ENCODE assay signal across 12 cellular contexts in the genomic region with DNA sequence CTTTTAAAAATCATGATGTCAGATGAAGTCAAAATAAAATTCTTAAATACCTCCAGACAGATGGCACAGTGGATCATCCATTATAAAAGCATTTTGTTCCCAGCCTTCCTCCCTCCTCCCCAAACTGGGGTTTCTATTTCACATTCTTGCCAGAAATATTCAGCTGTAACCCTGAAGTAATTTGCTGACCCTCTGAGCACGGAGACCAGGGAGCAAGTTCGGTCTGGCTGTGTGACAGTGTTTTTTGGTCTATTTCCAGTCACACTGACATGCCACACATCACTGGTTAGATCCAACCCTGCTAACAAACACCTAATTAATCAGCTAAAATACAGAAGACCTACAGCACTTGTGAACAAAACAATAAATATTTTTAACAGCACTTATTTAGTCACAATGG.
DNase-seq lines count a peak whose midpoint lies in the region; ATAC-seq and TF ChIP-seq lines count a peak whose summit lies in the region.
"Had no signal": no experiment of that assay in that cellular context is flagged by ENCODE, and none has a peak within 500 bp of the region (broad histone marks: within the 10 kb centered on the region; RNA-seq: fewer than 3 reads in every experiment).

No MANE protein-coding gene starts in this region.

- WGBS in mesodermal cell (ENCODE audit: insufficient coverage in 2 of 2), 2 experiments = 100% methylated on average over 1 of the region's 2 CpGs; no CpG with 5 or more reads in 1 of the 2 experiments
- WGBS in thyroid gland, 2 donors = 14 to 25% methylated on average over 2 of the region's 2 CpGs

- no peaks in the 10 kb centered on the region for H3K9me3 ChIP-seq in mesodermal cell (ENCODE audit: control insufficient read depth, low read length)
- no peaks in the 10 kb centered on the region for H3K9me3 ChIP-seq in thyroid gland
- H3K9me3 ChIP-seq: Peyer's patch had no signal

- DNase-seq in LHCN-M2 (ENCODE audit: low read depth) = peak; percentile 48
- DNase-seq in dorsolateral prefrontal cortex = peak in 1 of 10 donors; percentile 51
- DNase-seq in thyroid gland = peak; percentile 54
- DNase-seq in activated CD4-positive, alpha-beta T cell treated with anti-CD3 and anti-CD28 coated beads, Interleukin-2, amount 10 ng/mL, durations not matched to agents 7 days and 5 days = no peak
- no peak for DNase-seq in activated CD8-positive, alpha-beta T cell treated with anti-CD3 and anti-CD28 coated beads for 36 hours
- DNase-seq in activated CD4-positive, alpha-beta T cell treated with anti-CD3 and anti-CD28 coated beads, Interleukin-2, amount 50 U/mL, for 1 hour = no peak
- DNase-seq in glomerular visceral epithelial cell (ENCODE audit: extremely low spot score) = no peak
- DNase-seq: CD4-positive, alpha-beta T cell; islet precursor cell; Peyer's patch had no signal

- no peak overlapping the region for H3K27ac Mint-ChIP-seq in activated CD4-positive, alpha-beta T cell treated with anti-CD3 and anti-CD28 coated beads, Interleukin-2, amount 10 ng/mL, durations not matched to agents 7 days and 5 days
- H3K27ac Mint-ChIP-seq in activated CD8-positive, alpha-beta T cell treated with anti-CD3 and anti-CD28 coated beads for 36 hours = no peak overlapping the region
- H3K27ac Mint-ChIP-seq: CD4-positive, alpha-beta T cell had no signal

- TF ChIP-seq POLR2A in thyroid gland (IDR thresholded peaks at IDR 0.05) = peak in 1 of 2 donors; percentile 28

- POLR2A ChIA-PET in activated CD4-positive, alpha-beta T cell treated with anti-CD3 and anti-CD28 coated beads, Interleukin-2, amount 10 ng/mL, durations not matched to agents 7 days and 5 days (lab: Charles Lee) = no interaction called here
- POLR2A ChIA-PET in activated CD8-positive, alpha-beta T cell treated with anti-CD3 and anti-CD28 coated beads for 36 hours (lab: Charles Lee) = interaction anchor here (1.7 kb wide), 1 partner anchor 8 kb away, joined by 4 read pairs; no protein-coding TSS in a partner anchor

- no peaks in the 10 kb centered on the region for H3K36me3 Mint-ChIP-seq in activated CD4-positive, alpha-beta T cell treated with anti-CD3 and anti-CD28 coated beads, Interleukin-2, amount 10 ng/mL, durations not matched to agents 7 days and 5 days (ENCODE audit: low read depth)
- H3K36me3 Mint-ChIP-seq in activated CD8-positive, alpha-beta T cell treated with anti-CD3 and anti-CD28 coated beads for 36 hours (ENCODE audit: low read depth) = peaks cover 5% of the 10 kb centered on the region

- peak overlapping the region in 47 of 59 donors; percentile 1 to 57 (median 34) for H3K4me3 ChIP-seq in dorsolateral prefrontal cortex
- H3K4me3 ChIP-seq in mesodermal cell (ENCODE audit: extremely low read depth, insufficient read depth, low read length, poor library complexity, severe bottlenecking) = no peak overlapping the region
- no peak overlapping the region for H3K4me3 ChIP-seq in thyroid gland (replicated peaks in 1 of 3)
- H3K4me3 ChIP-seq: Peyer's patch had no signal

- intact Hi-C loops in dorsolateral prefrontal cortex (cut with DNase I) (no loop called here), thyroid gland (cut with DNase I) (no loop called here)
- intact Hi-C loops in activated CD8-positive, alpha-beta T cell treated with anti-CD3 and anti-CD28 coated beads for 36 hours (cut with micrococcal nuclease) = no loop called here

- no peak for ATAC-seq in activated CD8-positive, alpha-beta T cell treated with anti-CD3 and anti-CD28 coated beads for 36 hours

- no peak overlapping the region for H3K4me3 Mint-ChIP-seq in activated CD4-positive, alpha-beta T cell treated with anti-CD3 and anti-CD28 coated beads, Interleukin-2, amount 10 ng/mL, durations not matched to agents 7 days and 5 days
- H3K4me3 Mint-ChIP-seq in activated CD8-positive, alpha-beta T cell treated with anti-CD3 and anti-CD28 coated beads for 36 hours = no peak overlapping the region
- H3K4me3 Mint-ChIP-seq: CD4-positive, alpha-beta T cell had no signal

- peaks cover 10% of the 10 kb centered on the region for H3K27me3 Mint-ChIP-seq in activated CD4-positive, alpha-beta T cell treated with anti-CD3 and anti-CD28 coated beads, Interleukin-2, amount 10 ng/mL, durations not matched to agents 7 days and 5 days
- H3K27me3 Mint-ChIP-seq in activated CD8-positive, alpha-beta T cell treated with anti-CD3 and anti-CD28 coated beads for 36 hours = no peaks in the 10 kb centered on the region

- CTCF ChIA-PET in activated CD4-positive, alpha-beta T cell treated with anti-CD3 and anti-CD28 coated beads, Interleukin-2, amount 10 ng/mL, durations not matched to agents 7 days and 5 days (lab: Charles Lee) = no interaction called here
- CTCF ChIA-PET in activated CD8-positive, alpha-beta T cell treated with anti-CD3 and anti-CD28 coated beads for 36 hours (lab: Charles Lee) = no interaction called here

- no peaks in the 10 kb centered on the region for H3K27me3 ChIP-seq in dorsolateral prefrontal cortex
- no peaks in the 10 kb centered on the region for H3K27me3 ChIP-seq in thyroid gland
- H3K27me3 ChIP-seq: Peyer's patch had no signal

- H3K4me1 Mint-ChIP-seq in activated CD4-positive, alpha-beta T cell treated with anti-CD3 and anti-CD28 coated beads, Interleukin-2, amount 10 ng/mL, durations not matched to agents 7 days and 5 days = no peaks in the 10 kb centered on the region
- no peaks in the 10 kb centered on the region for H3K4me1 Mint-ChIP-seq in activated CD8-positive, alpha-beta T cell treated with anti-CD3 and anti-CD28 coated beads for 36 hours (ENCODE audit: low read depth)

- H3K4me1 ChIP-seq in mesodermal cell (ENCODE audit: control insufficient read depth, insufficient read depth, low read length, poor library complexity, severe bottlenecking) = no peaks in the 10 kb centered on the region
- peaks cover 39 to 63% of the 10 kb centered on the region in 2 donors for H3K4me1 ChIP-seq in thyroid gland
- H3K4me1 ChIP-seq: parathyroid adenoma, Peyer's patch had no signal

- H3K36me3 ChIP-seq in mesodermal cell (ENCODE audit: control insufficient read depth, insufficient read depth, low read length) (peaks cover 19% of the 10 kb centered on the region), thyroid gland (peaks cover 20 to 26% of the 10 kb centered on the region in 2 donors)

- peak overlapping the region in 58 of 59 donors; percentile 12 to 94 (median 82) for H3K27ac ChIP-seq in dorsolateral prefrontal cortex
- H3K27ac ChIP-seq in mesodermal cell (ENCODE audit: low read depth, low read length, severe bottlenecking) = peak overlapping the region; percentile 20
- peak overlapping the region; percentile 68 to 82 (median 76) for H3K27ac ChIP-seq in thyroid gland
- H3K27ac ChIP-seq: parathyroid adenoma had no signal

- no peak for TF ChIP-seq CTCF in dorsolateral prefrontal cortex (IDR thresholded peaks at IDR 0.05 in 54 of 56, conservative IDR thresholded peaks at IDR 0.05 in 2 of 56; ENCODE audit: low read depth in 1 of 56, partially characterized antibody in 56 of 56)
- no peak for TF ChIP-seq CTCF in thyroid gland (IDR thresholded peaks at IDR 0.05)
- TF ChIP-seq CTCF in activated CD8-positive, alpha-beta T cell treated with anti-CD3 and anti-CD28 coated beads for 36 hours (IDR thresholded peaks at IDR 0.05) = no peak

- no peaks in the 10 kb centered on the region for H3K9me3 Mint-ChIP-seq in activated CD4-positive, alpha-beta T cell treated with anti-CD3 and anti-CD28 coated beads, Interleukin-2, amount 10 ng/mL, durations not matched to agents 7 days and 5 days
- no peaks in the 10 kb centered on the region for H3K9me3 Mint-ChIP-seq in activated CD8-positive, alpha-beta T cell treated with anti-CD3 and anti-CD28 coated beads for 36 hours
- H3K9me3 Mint-ChIP-seq: CD4-positive, alpha-beta T cell had no signal

Comparison
In these comparisons a context has a peak if more than half of its experiments do, and no peak if none do; other contexts are left out.
1. DNase-seq: peak in LHCN-M2 (single experiment) and thyroid gland (2 of 2); none in activated CD4-positive, alpha-beta T cell treated with anti-CD3 and anti-CD28 coated beads, Interleukin-2, amount 10 ng/mL, durations not matched to agents 7 days and 5 days (single experiment), activated CD8-positive, alpha-beta T cell treated with anti-CD3 and anti-CD28 coated beads for 36 hours (single experiment), activated CD4-positive, alpha-beta T cell treated with anti-CD3 and anti-CD28 coated beads, Interleukin-2, amount 50 U/mL, for 1 hour (single experiment) and glomerular visceral epithelial cell (single experiment).
2. H3K27ac ChIP-seq: peak in every context shown above with its lines; median percentile 82 in dorsolateral prefrontal cortex; 76 in thyroid gland; 20 in mesodermal cell.
3. H3K4me3 ChIP-seq: peak in dorsolateral prefrontal cortex (47 of 59); none in mesodermal cell (single experiment) and thyroid gland (0 of 3).